8 cellular contexts compared by ENCODE assay signal in the genomic region with DNA sequence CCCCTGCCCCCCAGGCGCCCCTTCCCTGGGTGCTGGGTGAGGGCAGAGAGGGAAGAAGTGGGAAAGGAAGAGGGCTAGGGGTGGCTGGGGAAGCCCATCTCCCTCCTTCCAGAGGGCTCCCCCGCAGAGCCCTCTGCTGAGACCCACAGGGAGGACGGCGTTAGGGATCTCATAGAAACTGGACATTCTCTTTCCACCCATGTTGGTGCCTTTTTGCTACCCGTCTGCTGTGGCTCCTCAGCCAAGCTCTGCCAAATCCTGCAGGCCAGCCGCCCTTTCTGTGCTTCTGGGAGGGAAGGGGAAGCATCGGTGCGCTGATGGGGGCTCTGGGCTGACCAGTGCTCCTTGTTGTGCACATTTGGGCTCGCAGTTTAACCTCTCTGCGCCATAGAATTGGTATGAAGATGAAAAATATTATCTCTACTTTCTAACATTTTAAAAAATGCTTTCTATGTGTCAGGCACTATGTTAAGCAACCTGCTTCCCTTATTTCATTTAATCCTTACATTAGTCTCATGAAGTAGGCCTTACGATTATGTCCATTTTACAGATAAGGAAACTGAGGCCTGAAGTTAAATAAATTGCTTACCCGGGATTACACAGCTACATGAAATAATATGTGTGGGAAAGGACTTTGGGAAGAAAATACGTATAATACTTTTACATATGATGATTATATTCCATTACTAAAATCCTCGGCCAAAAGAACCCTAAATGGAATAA. TPM values are rescaled to one million over a fixed set of nuclear protein-coding genes. Genes with fewer than 3 reads are reported as not detected.
DNase-seq lines count a peak whose midpoint lies in the region; ATAC-seq and TF ChIP-seq lines count a peak whose summit lies in the region.

No MANE protein-coding gene starts in this region.

- H2AFZ ChIP-seq in KMS-11 (ENCODE audit: low read depth) = peak overlapping the region; percentile 55

- H3K9ac ChIP-seq in KMS-11 (peak overlapping the region; percentile 63; the same call in 1 of the 2 replicates), mucosa of stomach (ENCODE audit: low read length) (peak overlapping the region; percentile 71)

- TF ChIP-seq CTCF in AG09309 (IDR thresholded peaks at IDR 0.05; ENCODE audit: control insufficient read depth, insufficient read depth, low read depth, low read length, missing control alignments) (no peak), KMS-11 (conservative IDR thresholded peaks at IDR 0.05; ENCODE audit: low read depth, low read length) (no peak), chondrocyte (IDR thresholded peaks at IDR 0.05) (no peak)

- no peaks in the 10 kb centered on the region for H3K9me3 Mint-ChIP-seq in chondrocyte (ENCODE audit: low read depth)

- H4K20me1 ChIP-seq in KMS-11 (ENCODE audit: insufficient read depth) = no peaks in the 10 kb centered on the region

- H3K4me1 ChIP-seq in KMS-11 (ENCODE audit: low read depth, poor library complexity, severe bottlenecking) (peaks cover 72% of the 10 kb centered on the region), mucosa of stomach (ENCODE audit: control insufficient read depth, insufficient read depth, low read length) (peaks cover 38% of the 10 kb centered on the region)

- no peak for ATAC-seq in HG02623 (IDR thresholded peaks at IDR 0.05; ENCODE audit: unreplicated experiment)

- H3K4me3 ChIP-seq in AG09309 (ENCODE audit: control insufficient read depth, low read depth, low read length) (peak overlapping the region; percentile 71), KMS-11 (IDR thresholded peaks at IDR 0.05; ENCODE audit: insufficient read depth, low read depth, low read length) (no peak overlapping the region), mucosa of stomach (ENCODE audit: low read length) (peak overlapping the region; percentile 39)

- no peaks in the 10 kb centered on the region for H3K36me3 ChIP-seq in KMS-11 (ENCODE audit: insufficient read depth)
- H3K36me3 ChIP-seq in mucosa of stomach (ENCODE audit: control insufficient read depth, insufficient read depth, low read length) = no peaks in the 10 kb centered on the region

- no peaks in the 10 kb centered on the region for H3K36me3 Mint-ChIP-seq in chondrocyte (ENCODE audit: low read depth)

- DNase-seq in AG09309 (ENCODE audit: low read depth) (no peak), chondrocyte (ENCODE audit: low spot score) (no peak), LoVo (ENCODE audit: low spot score) (no peak), NCI-H446 (lab: John Stamatoyannopoulos, UW) (no peak), putamen (ENCODE audit: low spot score) (no peak)

- peak overlapping the region; percentile 81 for H3K4me3 Mint-ChIP-seq in chondrocyte (ENCODE audit: unreplicated experiment)

- peaks cover 29% of the 10 kb centered on the region for H3K4me1 Mint-ChIP-seq in chondrocyte (ENCODE audit: low read depth)

- no peak overlapping the region for H3K27ac Mint-ChIP-seq in chondrocyte (ENCODE audit: unreplicated experiment)

- H3K27ac ChIP-seq in KMS-11 = peak overlapping the region; percentile 57; the same call in 1 of the 2 replicates

- H3K9me3 ChIP-seq in mucosa of stomach (ENCODE audit: control insufficient read depth, low read length) = no peaks in the 10 kb centered on the region

- no peaks in the 10 kb centered on the region for H3K27me3 ChIP-seq in KMS-11 (ENCODE audit: insufficient read depth, low read depth)
- no peaks in the 10 kb centered on the region for H3K27me3 ChIP-seq in mucosa of stomach (ENCODE audit: control insufficient read depth, insufficient read depth, low read length)

- peaks cover 6% of the 10 kb centered on the region; the same call in 1 of the 2 replicates for H3K79me2 ChIP-seq in KMS-11 (ENCODE audit: insufficient read depth, low read depth)

- no peaks in the 10 kb centered on the region for H3K27me3 Mint-ChIP-seq in chondrocyte (ENCODE audit: low read depth)

- H3K4me2 ChIP-seq in KMS-11 = peak overlapping the region; percentile 76

RNA-seq across cellular contexts. Expression of gene SLC48A1, which starts 1.0 kb away (rescaled TPM):
- 11.4 to 18.4 TPM (median 11.5 TPM) in 3 replicates for total RNA-seq in chondrocyte

RNA-seq across cellular contexts. Expression of gene RAPGEF3, which starts 15.3 kb away (rescaled TPM):
- total RNA-seq in chondrocyte = 1.3 to 1.8 TPM (median 1.3 TPM) in 3 replicates

RNA-seq across cellular contexts. Expression of gene HDAC7, which starts 45.7 kb away (rescaled TPM):
- total RNA-seq in chondrocyte = 79.1 to 93.2 TPM (median 89.6 TPM) in 3 replicates

RNA-seq across cellular contexts. Expression of gene ENDOU, which starts 48.7 kb away (rescaled TPM):
- not detected in 3 replicates for total RNA-seq in chondrocyte
